ENCODE assay signal across 22 cellular contexts in genomic region chr11:70572974-70573260, GRCh38.
"Had no signal": no experiment of that assay in that cellular context is flagged by ENCODE, and none has a peak within 500 bp of the region (broad histone marks: within the 10 kb centered on the region; RNA-seq: fewer than 3 reads in every experiment).

No MANE protein-coding gene starts in this region.

- FAIRE-seq: K562 had no signal

- DNase-seq: activated B cell treated with CpG ODN at 0.5 μM for 24 hours; activated CD4-positive, alpha-beta memory T cell treated with anti-CD3 and anti-CD28 coated beads for 36 hours; activated CD4-positive, alpha-beta T cell treated with anti-CD3 and anti-CD28 coated beads, Interleukin-2, amount 10 ng/mL, durations not matched to agents 7 days and 5 days; activated CD8-positive, alpha-beta memory T cell treated with anti-CD3 and anti-CD28 coated beads for 24 hours; activated gamma-delta T cell; activated naive CD4-positive, alpha-beta T cell treated with anti-CD3 and anti-CD28 coated beads for 36 hours; activated T-cell treated with anti-CD3 and anti-CD28 coated beads for 4 hours; activated T-cell treated with anti-CD3 and anti-CD28 coated beads, Interleukin-2, amount 50 U/mL, for 48 hours; amygdala; Kasumi-1; NCI-H1105 treated with DMSO at 0.1 percent for 48 hours; NCI-H1436 treated with DMSO at 0.1 percent for 48 hours; NCI-H187; NCI-H2081; NCI-H446; NCI-H524; SHP77 treated with DMSO at 0.1 percent for 48 hours had no signal

- H3K4me3 ChIP-seq: breast epithelium, K562, Peyer's patch had no signal

- ATAC-seq: activated T-helper 17 cell treated with anti-CD3 and anti-CD28 coated beads, Interleukin-2, amount 50 U/mL, for 72 hours; K562 had no signal

- H3K9me3 ChIP-seq: breast epithelium, Peyer's patch had no signal

- H3K27me3 ChIP-seq: breast epithelium, Peyer's patch had no signal

- H3K27ac ChIP-seq: breast epithelium, Peyer's patch, RWPE1 had no signal

- H3K36me3 ChIP-seq: breast epithelium, Peyer's patch had no signal
